ENCODE assay signal across 8 cellular contexts in the genomic region with DNA sequence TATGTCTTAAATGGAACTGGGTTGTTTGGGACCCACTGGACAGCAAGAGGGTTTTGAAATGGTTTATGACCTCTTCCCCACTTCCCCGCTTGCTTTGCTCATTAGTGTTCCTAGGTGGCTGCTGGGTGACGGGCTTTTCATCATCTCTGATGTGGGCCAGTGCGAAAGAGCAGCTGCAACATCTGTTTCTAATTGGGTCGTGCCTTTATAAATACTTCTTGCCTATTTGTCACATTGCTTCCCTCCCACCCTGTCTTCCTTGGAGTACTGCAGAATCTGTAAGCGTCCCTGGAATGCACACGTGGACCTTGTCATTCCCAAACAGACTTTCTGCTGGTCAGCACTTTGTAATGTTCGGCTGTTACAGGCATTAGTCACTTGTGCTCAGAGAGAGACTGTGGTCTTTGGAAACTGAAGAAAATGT. TPM values are rescaled to one million over a fixed set of nuclear protein-coding genes. Genes with fewer than 3 reads are reported as not detected.
DNase-seq lines count a peak whose midpoint lies in the region; ATAC-seq and TF ChIP-seq lines count a peak whose summit lies in the region.

No MANE protein-coding gene starts in this region.

- no peak for DNase-seq in activated naive CD8-positive, alpha-beta T cell treated with anti-CD3 and anti-CD28 coated beads for 36 hours
- peak; percentile 86 for DNase-seq in epithelial cell of esophagus (ENCODE audit: low read depth)
- DNase-seq in activated naive CD4-positive, alpha-beta T cell treated with anti-CD3 and anti-CD28 coated beads, Interleukin-2, amount 50 U/mL, for 72 hours (ENCODE audit: low spot score in 2 of 2): no peak
- DNase-seq in D341Med (ENCODE audit: low spot score): no peak
- no peak for DNase-seq in superior temporal gyrus (ENCODE audit: extremely low spot score)

- H3K36me3 ChIP-seq in muscle layer of duodenum (ENCODE audit: control insufficient read depth in 1 of 2, insufficient read depth in 2 of 2, low read length in 2 of 2): peaks cover 0 to 9% of the 10 kb centered on the region in 2 donors

- H3K27me3 Mint-ChIP-seq in activated naive CD8-positive, alpha-beta T cell: no peaks in the 10 kb centered on the region
- no peaks in the 10 kb centered on the region for H3K27me3 Mint-ChIP-seq in activated naive CD8-positive, alpha-beta T cell treated with anti-CD3 and anti-CD28 coated beads for 36 hours

- peaks cover 82% of the 10 kb centered on the region for H3K4me1 Mint-ChIP-seq in activated naive CD8-positive, alpha-beta T cell (ENCODE audit: low read depth)
- peaks cover 71% of the 10 kb centered on the region for H3K4me1 Mint-ChIP-seq in activated naive CD8-positive, alpha-beta T cell treated with anti-CD3 and anti-CD28 coated beads for 36 hours

- H3K27me3 ChIP-seq in muscle layer of duodenum (ENCODE audit: low read depth, low read length): no peaks in the 10 kb centered on the region

- peak overlapping the region; percentile 58 for H3K27ac Mint-ChIP-seq in activated naive CD8-positive, alpha-beta T cell
- no peak overlapping the region for H3K27ac Mint-ChIP-seq in activated naive CD8-positive, alpha-beta T cell treated with anti-CD3 and anti-CD28 coated beads for 36 hours
- H3K27ac Mint-ChIP-seq in activated naive CD4-positive, alpha-beta T cell treated with anti-CD3 and anti-CD28 coated beads, Interleukin-2, amount 50 U/mL, for 72 hours: no peak overlapping the region

- H3K4me3 Mint-ChIP-seq in activated naive CD8-positive, alpha-beta T cell: no peak overlapping the region
- no peak overlapping the region for H3K4me3 Mint-ChIP-seq in activated naive CD8-positive, alpha-beta T cell treated with anti-CD3 and anti-CD28 coated beads for 36 hours

- peaks cover 14 to 23% of the 10 kb centered on the region in 2 donors for H3K4me1 ChIP-seq in muscle layer of duodenum (ENCODE audit: control insufficient read depth in 1 of 2, insufficient read depth in 2 of 2, low read length in 2 of 2)

- H3K27ac ChIP-seq in muscle layer of duodenum (ENCODE audit: low read length): peak overlapping the region; percentile 34

- H3K36me3 Mint-ChIP-seq in activated naive CD8-positive, alpha-beta T cell: peaks cover 5% of the 10 kb centered on the region
- peaks cover 27% of the 10 kb centered on the region for H3K36me3 Mint-ChIP-seq in activated naive CD8-positive, alpha-beta T cell treated with anti-CD3 and anti-CD28 coated beads for 36 hours
- H3K36me3 Mint-ChIP-seq in activated naive CD4-positive, alpha-beta T cell treated with anti-CD3 and anti-CD28 coated beads, Interleukin-2, amount 50 U/mL, for 72 hours: peaks cover under 1 to 3% of the 10 kb centered on the region in 2 donors

- ATAC-seq in GM18909 (IDR thresholded peaks at IDR 0.05; ENCODE audit: poor library complexity, unreplicated experiment): no peak
- no peak for ATAC-seq in activated naive CD4-positive, alpha-beta T cell treated with anti-CD3 and anti-CD28 coated beads, Interleukin-2, amount 50 U/mL, for 72 hours

- no peak overlapping the region for H3K4me3 ChIP-seq in epithelial cell of esophagus (ENCODE audit: low read length)
- H3K4me3 ChIP-seq in muscle layer of duodenum (ENCODE audit: low read depth in 1 of 2, low read length in 2 of 2): no peak overlapping the region

- no peaks in the 10 kb centered on the region for H3K9me3 ChIP-seq in muscle layer of duodenum (ENCODE audit: control insufficient read depth in 1 of 2, low read length in 2 of 2)

- no peak for TF ChIP-seq CTCF in epithelial cell of esophagus (IDR thresholded peaks at IDR 0.05; ENCODE audit: insufficient read depth, low read depth, low read length, missing control alignments)

- no peaks in the 10 kb centered on the region for H3K9me3 Mint-ChIP-seq in activated naive CD8-positive, alpha-beta T cell (ENCODE audit: low read depth)
- peaks cover 1% of the 10 kb centered on the region for H3K9me3 Mint-ChIP-seq in activated naive CD8-positive, alpha-beta T cell treated with anti-CD3 and anti-CD28 coated beads for 36 hours
- H3K9me3 Mint-ChIP-seq in activated naive CD4-positive, alpha-beta T cell treated with anti-CD3 and anti-CD28 coated beads, Interleukin-2, amount 50 U/mL, for 72 hours: peaks cover 0 to 1% of the 10 kb centered on the region in 2 donors

RNA-seq across cellular contexts. Expression of gene SEPTIN11, which starts 35.2 kb away (rescaled TPM):
- 10 to 100 TPM; 66.4 to 74.1 TPM for total RNA-seq in activated naive CD8-positive, alpha-beta T cell treated with anti-CD3 and anti-CD28 coated beads for 36 hours
- 10 to 100 TPM; 20.6 to 23.2 TPM for total RNA-seq in activated naive CD4-positive, alpha-beta T cell treated with anti-CD3 and anti-CD28 coated beads, Interleukin-2, amount 50 U/mL, for 72 hours
